Comparison of ENCODE assay signal across 1 cellular context in genomic region chr3:16482770-16483531, GRCh38.
TF ChIP-seq lines count a peak whose summit lies in the region.

No MANE protein-coding gene starts in this region.

TF ChIP-seq in GM12878, 131 proteins besides CTCF, POLR2A, EP300 and RAD21:
- TF ChIP-seq USF2 (IDR thresholded peaks at IDR 0.05; ENCODE audit: borderline replicate concordance, low read depth, low read length) (no peak), CUX1 (IDR thresholded peaks at IDR 0.05; ENCODE audit: insufficient replicate concordance, low read depth, low read length) (no peak), ZBED1 (IDR thresholded peaks at IDR 0.05; ENCODE audit: borderline replicate concordance) (no peak), KAT2A (conservative IDR thresholded peaks at IDR 0.05; ENCODE audit: control insufficient read depth, low read depth, low read length) (no peak), SUZ12 (IDR thresholded peaks at IDR 0.05; ENCODE audit: unreplicated experiment) (no peak), MTA3 (IDR thresholded peaks at IDR 0.05; ENCODE audit: borderline replicate concordance, low read length) (no peak), HDAC2 (IDR thresholded peaks at IDR 0.05) (no peak), TCF12 (IDR thresholded peaks at IDR 0.05; ENCODE audit: low read depth, low read length) (no peak), E4F1 (IDR thresholded peaks at IDR 0.05; ENCODE audit: borderline replicate concordance, partially characterized antibody) (no peak), WRNIP1 (IDR thresholded peaks at IDR 0.05; ENCODE audit: borderline replicate concordance, low read depth, low read length) (no peak), POU2F2 (IDR thresholded peaks at IDR 0.05; ENCODE audit: borderline replicate concordance, low read depth, low read length) (no peak), RUNX3 (IDR thresholded peaks at IDR 0.05; ENCODE audit: low read length) (peak; percentile 52), ATF2 (IDR thresholded peaks at IDR 0.05; ENCODE audit: low read length) (0 out of 2 replicates have a peak, but pooled peaks have one; percentile 8), PKNOX1 (IDR thresholded peaks at IDR 0.05) (no peak), CHD2 (IDR thresholded peaks at IDR 0.05; ENCODE audit: borderline replicate concordance, low read depth, low read length) (no peak), IKZF2 (IDR thresholded peaks at IDR 0.05) (no peak), IRF4 (IDR thresholded peaks at IDR 0.05; ENCODE audit: low read depth, low read length) (no peak), SKIL (IDR thresholded peaks at IDR 0.05; ENCODE audit: low read depth, poor library complexity, severe bottlenecking) (no peak), HDGF (IDR thresholded peaks at IDR 0.05) (no peak), SMARCA5 (IDR thresholded peaks at IDR 0.05) (no peak), TCF7 (IDR thresholded peaks at IDR 0.05; ENCODE audit: borderline replicate concordance) (no peak), HCFC1 (IDR thresholded peaks at IDR 0.05; ENCODE audit: low read length) (no peak), CHD4 (IDR thresholded peaks at IDR 0.05) (no peak), ZNF687 (IDR thresholded peaks at IDR 0.05) (0 out of 2 replicates have a peak, but pooled peaks have one; percentile 25), CREB1 (IDR thresholded peaks at IDR 0.05; ENCODE audit: low read depth) (no peak), IRF3 (IDR thresholded peaks at IDR 0.05) (no peak), SREBF2 (IDR thresholded peaks at IDR 0.05; ENCODE audit: low read length) (no peak), ZSCAN29 (IDR thresholded peaks at IDR 0.05) (no peak), NFIC (IDR thresholded peaks at IDR 0.05; ENCODE audit: low read depth, low read length) (0 out of 2 replicates have a peak, but pooled peaks have one; percentile 2), HDAC6 (IDR thresholded peaks at IDR 0.05; ENCODE audit: unreplicated experiment) (no peak), NR2F1 (conservative IDR thresholded peaks at IDR 0.05) (peak; percentile 35; the same call in 1 of the 2 replicates), BRCA1 (IDR thresholded peaks at IDR 0.05; ENCODE audit: low read depth, low read length) (no peak), ZBTB11 (CRISPR knock-in tag; IDR thresholded peaks at IDR 0.05) (no peak), SRF (IDR thresholded peaks at IDR 0.05; ENCODE audit: low read depth in 2 of 2, low read length in 2 of 2) (no peak), LARP7 (IDR thresholded peaks at IDR 0.05) (no peak)
